In genomic region chr6:88183503-88183902, GRCh38 we compare ENCODE assay signal across 30 cellular contexts. TPM values are rescaled to one million over a fixed set of nuclear protein-coding genes. Genes with fewer than 3 reads are reported as not detected.
"Had no signal": no experiment of that assay in that cellular context is flagged by ENCODE, and none has a peak within 500 bp of the region (broad histone marks: within the 10 kb centered on the region; RNA-seq: fewer than 3 reads in every experiment).

No MANE protein-coding gene starts in this region.

- H3K9me3 Mint-ChIP-seq: neural crest cell; stimulated activated naive CD8-positive, alpha-beta T cell treated with anti-CD3 and anti-CD28 coated beads, Interleukin-15, amount 100 ng/mL, for 72 hours had no signal

- H3K9me3 ChIP-seq: left ventricle myocardium inferior, mucosa of descending colon, pancreas, prostate gland, transverse colon, upper lobe of left lung, vagina had no signal

- H3K27me3 ChIP-seq: pancreas, transverse colon, upper lobe of left lung, vagina had no signal

- H3K4me1 Mint-ChIP-seq: immature natural killer cell; naive thymus-derived CD4-positive, alpha-beta T cell; neural crest cell; stimulated activated naive CD8-positive, alpha-beta T cell treated with anti-CD3 and anti-CD28 coated beads, Interleukin-15, amount 100 ng/mL, for 72 hours had no signal

- H3K27ac Mint-ChIP-seq: immature natural killer cell; naive thymus-derived CD4-positive, alpha-beta T cell; natural killer cell treated with Interleukin-12 subunit alpha and Interleukin-12 subunit beta and Interleukin-15 and Interleukin-18, amount 100 ng/mL, for 72 hours; stimulated activated naive CD8-positive, alpha-beta T cell treated with anti-CD3 and anti-CD28 coated beads, Interleukin-15, amount 100 ng/mL, for 72 hours had no signal

- H3K36me3 ChIP-seq: left ventricle myocardium inferior, pancreas, prostate gland, transverse colon, upper lobe of left lung, vagina had no signal

- ATAC-seq: mucosa of descending colon; naive thymus-derived CD4-positive, alpha-beta T cell; natural killer cell treated with Interleukin-12 subunit alpha and Interleukin-12 subunit beta and Interleukin-15 and Interleukin-18, amount 100 ng/mL, for 72 hours; pancreas; right cardiac atrium; sciatic nerve; stimulated activated naive CD8-positive, alpha-beta T cell treated with anti-CD3 and anti-CD28 coated beads, Interleukin-15, amount 100 ng/mL, for 72 hours had no signal

- H3K36me3 Mint-ChIP-seq: immature natural killer cell; natural killer cell treated with Interleukin-12 subunit alpha and Interleukin-12 subunit beta and Interleukin-15 and Interleukin-18, amount 100 ng/mL, for 72 hours had no signal

- DNase-seq: hippocampal formation; immature natural killer cell; islet precursor cell; left ventricle myocardium inferior; midbrain; mucosa of descending colon; naive thymus-derived CD4-positive, alpha-beta T cell; nucleus accumbens; pancreas; posterior cingulate gyrus; retina; right cardiac atrium; stimulated activated CD4-positive, alpha-beta T cell treated with anti-CD3 and anti-CD28 coated beads, Interleukin-12 subunit alpha, Interleukin-12 subunit beta, amount 100 ng/mL, for 4 hours; stimulated activated CD4-positive, alpha-beta T cell treated with anti-CD3 and anti-CD28 coated beads, Interleukin-15, amount 100 ng/mL, for 24 hours; stimulated activated CD4-positive, alpha-beta T cell treated with anti-CD3 and anti-CD28 coated beads, Interleukin-2, amount 100 ng/mL, for 24 hours; stimulated activated CD4-positive, alpha-beta T cell treated with anti-CD3 and anti-CD28 coated beads, Interleukin-4, amount 100 ng/mL, for 1 hour; stimulated activated naive CD4-positive, alpha-beta T cell; stimulated activated naive CD8-positive, alpha-beta T cell treated with anti-CD3 and anti-CD28 coated beads, Interleukin-15, amount 100 ng/mL, for 72 hours; substantia nigra; transverse colon; upper lobe of left lung had no signal

- H3K4me1 ChIP-seq: left ventricle myocardium inferior, pancreas, prostate gland, transverse colon, upper lobe of left lung, vagina had no signal

- H3K27ac ChIP-seq: left ventricle myocardium inferior, pancreas, prostate gland, skin epidermis, transverse colon, upper lobe of left lung, vagina had no signal

- H3K4me3 ChIP-seq: left ventricle myocardium inferior, lung, mucosa of descending colon, pancreas, prostate gland, skin epidermis, transverse colon, upper lobe of left lung, vagina had no signal

- H3K4me3 Mint-ChIP-seq: immature natural killer cell; naive thymus-derived CD4-positive, alpha-beta T cell; natural killer cell treated with Interleukin-12 subunit alpha and Interleukin-12 subunit beta and Interleukin-15 and Interleukin-18, amount 100 ng/mL, for 72 hours; neural crest cell; stimulated activated naive CD8-positive, alpha-beta T cell treated with anti-CD3 and anti-CD28 coated beads, Interleukin-15, amount 100 ng/mL, for 72 hours had no signal

RNA-seq across cellular contexts. Expression of gene CNR1, which starts 17.4 kb away (rescaled TPM):
- total RNA-seq: myocyte; naive thymus-derived CD4-positive, alpha-beta T cell; natural killer cell treated with Interleukin-12 subunit alpha and Interleukin-12 subunit beta and Interleukin-15 and Interleukin-18, amount 100 ng/mL, for 72 hours; osteoblast had no signal
- polyA plus RNA-seq: immature natural killer cell; naive thymus-derived CD4-positive, alpha-beta T cell had no signal
